Comparison of ENCODE assay signal across 19 cellular contexts in genomic region chr13:37481858-37482227, GRCh38.
"Had no signal": no experiment of that assay in that cellular context is flagged by ENCODE, and none has a peak within 500 bp of the region (broad histone marks: within the 10 kb centered on the region; RNA-seq: fewer than 3 reads in every experiment).

No MANE protein-coding gene starts in this region.

- H3K4me3 ChIP-seq: adrenal gland, breast epithelium, colonic mucosa, dorsolateral prefrontal cortex, gastrocnemius medialis, stomach, suprapubic skin, tibial nerve had no signal

- DNase-seq: activated T-cell treated with anti-CD3 and anti-CD28 coated beads, Interleukin-2, amount 50 U/mL, for 1 hour; adrenal gland; colonic mucosa; dorsolateral prefrontal cortex; effector memory CD8-positive, alpha-beta T cell; gastrocnemius medialis; hippocampal formation; kidney glomerular epithelial cell; left ventricle myocardium superior; stimulated activated CD4-positive, alpha-beta T cell treated with anti-CD3 and anti-CD28 coated beads, Interleukin-2, amount 100 ng/mL, for 24 hours; stomach had no signal

- H3K4me1 ChIP-seq: adrenal gland, breast epithelium, colonic mucosa, gastrocnemius medialis, suprapubic skin had no signal

- H3K27ac ChIP-seq: adrenal gland, colonic mucosa, dorsolateral prefrontal cortex, gastrocnemius medialis, stomach, suprapubic skin, tibial nerve had no signal

- H3K36me3 ChIP-seq: adrenal gland, breast epithelium, colonic mucosa, gastrocnemius medialis, stomach, suprapubic skin, tibial nerve had no signal

- ATAC-seq: activated T-helper 17 cell treated with anti-CD3 and anti-CD28 coated beads, Interleukin-2, amount 50 U/mL, for 72 hours; effector memory CD8-positive, alpha-beta T cell; esophagus mucosa; gastrocnemius medialis; natural killer cell treated with Interleukin-12 subunit alpha and Interleukin-12 subunit beta and Interleukin-15 and Interleukin-18, amount 100 ng/mL, for 72 hours; stimulated activated memory B cell treated with anti-CD40 and anti-IgM and Interleukin-4, amounts not matched to agents 10 μg/mL and 1 μg/mL and 100 μg/mL, for 72 hours; WTC11 had no signal

- H3K9me3 ChIP-seq: adrenal gland, breast epithelium, colonic mucosa, gastrocnemius medialis, stomach, suprapubic skin, tibial nerve had no signal

- H3K27me3 ChIP-seq: adrenal gland, breast epithelium, dorsolateral prefrontal cortex, gastrocnemius medialis, stomach, suprapubic skin, tibial nerve had no signal
